9 cellular contexts compared by ENCODE assay signal in genomic region chr11:2301631-2302272, GRCh38. TPM values are rescaled to one million over a fixed set of nuclear protein-coding genes. Genes with fewer than 3 reads are reported as not detected.
DNase-seq lines count a peak whose midpoint lies in the region; ATAC-seq and TF ChIP-seq lines count a peak whose summit lies in the region.
"Had no signal": no experiment of that assay in that cellular context is flagged by ENCODE, and none has a peak within 500 bp of the region (broad histone marks: within the 10 kb centered on the region; RNA-seq: fewer than 3 reads in every experiment).

C11orf21 (minus strand) TSS chr11:2301918; CDS start chr11:2301808, 110 bp downstream.
TSPAN32 (plus strand) TSS chr11:2302013; CDS start chr11:2302150, 137 bp downstream.

- DNase-seq in WERI-Rb-1 (peak; percentile 5), esophagus muscularis mucosa (ENCODE audit: extremely low spot score) (peak; percentile 92), sigmoid colon (no peak), H7 (no peak)

- TF ChIP-seq CTCF in WERI-Rb-1 (IDR thresholded peaks at IDR 0.05; ENCODE audit: low read depth, low read length) (no peak), esophagus muscularis mucosa (IDR thresholded peaks at IDR 0.05) (no peak), sigmoid colon (IDR thresholded peaks at IDR 0.05) (no peak)

- 66% methylated on average over 15 of the region's 16 CpGs for WGBS in esophagus muscularis mucosa
- WGBS in sigmoid colon, 2 donors, result 34 to 49% methylated on average over 16 of the region's 16 CpGs

- peak within 1 kb of the TSS; percentile 81 to 100 (median 97) for H3K4me2 ChIP-seq in BLaER1 treated with 17β-estradiol and CSF1 and Interleukin-3, amounts not matched to agents 10 nM and 100 nM

- H3K27ac ChIP-seq in BLaER1 treated with 17β-estradiol and CSF1 and Interleukin-3, amounts not matched to agents 10 nM and 100 nM, result peak within 1 kb of the TSS; percentile 21 to 78 (median 64); a peak in 19 of 22 replicates
- H3K27ac ChIP-seq in WERI-Rb-1, result no peak within 1 kb of the TSS
- H3K27ac ChIP-seq in esophagus muscularis mucosa (replicated peaks in 1 of 4), result peak within 1 kb of the TSS in 1 of 4 donors; percentile 26
- peak within 1 kb of the TSS in 3 of 4 donors; percentile 91 to 94 (median 94) for H3K27ac ChIP-seq in sigmoid colon
- H3K27ac ChIP-seq: ovary had no signal

- ATAC-seq in HG03196 (IDR thresholded peaks at IDR 0.05; ENCODE audit: unreplicated experiment) (peak; percentile 59), esophagus mucosa (no peak), GM21515 (IDR thresholded peaks at IDR 0.05; ENCODE audit: unreplicated experiment) (no peak)

- peak within 1 kb of the TSS; percentile 32 to 76 (median 67); a peak in 21 of 22 replicates for H3K9ac ChIP-seq in BLaER1 treated with 17β-estradiol and CSF1 and Interleukin-3, amounts not matched to agents 10 nM and 100 nM

- intact Hi-C loops in esophagus muscularis mucosa (cut with DNase I), result loop anchor here (10.0 kb wide), 1 partner anchor 233 kb away; no protein-coding TSS in a partner anchor
- intact Hi-C loops in sigmoid colon (cut with DNase I), result loop anchor here (2.0 to 10.0 kb wide), 3 partner anchors 105 to 437 kb away; no protein-coding TSS in a partner anchor

- H3K27me3 ChIP-seq in BLaER1 treated with 17β-estradiol and CSF1 and Interleukin-3, amounts not matched to agents 10 nM and 100 nM, result peaks cover 0 to 11% (median 0%) of the 10 kb centered on the region in 11 experiments; a peak in 4 of 22 replicates
- H3K27me3 ChIP-seq in WERI-Rb-1 (ENCODE audit: insufficient read depth, low read depth, severe bottlenecking) (peaks cover 10% of the 10 kb centered on the region), esophagus muscularis mucosa (peaks cover 0 to 10% (median 0%) of the 10 kb centered on the region in 4 donors), sigmoid colon (no peaks in the 10 kb centered on the region), H7 (ENCODE audit: control insufficient read depth, insufficient read depth, low read length) (no peaks in the 10 kb centered on the region)
- H3K27me3 ChIP-seq: ovary had no signal

- H3K9me3 ChIP-seq in BLaER1 treated with 17β-estradiol and CSF1 and Interleukin-3, amounts not matched to agents 10 nM and 100 nM (replicated peaks in 1 of 11), result no peaks in the 10 kb centered on the region
- H3K9me3 ChIP-seq in WERI-Rb-1 (ENCODE audit: severe bottlenecking) (no peaks in the 10 kb centered on the region), esophagus muscularis mucosa (no peaks in the 10 kb centered on the region), sigmoid colon (no peaks in the 10 kb centered on the region)
- H3K9me3 ChIP-seq: ovary had no signal

- TF ChIP-seq EP300 in esophagus muscularis mucosa (IDR thresholded peaks at IDR 0.05), result no peak
- TF ChIP-seq EP300 in sigmoid colon (IDR thresholded peaks at IDR 0.05), result no peak

- H3K4me3 ChIP-seq in BLaER1 treated with 17β-estradiol and CSF1 and Interleukin-3, amounts not matched to agents 10 nM and 100 nM, result peak within 1 kb of the TSS in 9 of 10 experiments; percentile 2 to 74 (median 58); a peak in 16 of 20 replicates
- no peak within 1 kb of the TSS for H3K4me3 ChIP-seq in WERI-Rb-1 (ENCODE audit: low read depth, low read length)
- H3K4me3 ChIP-seq in esophagus muscularis mucosa, result peak within 1 kb of the TSS in 3 of 4 donors; percentile 7 to 28 (median 11)
- peak within 1 kb of the TSS in 3 of 4 donors; percentile 3 to 24 (median 24) for H3K4me3 ChIP-seq in sigmoid colon
- H3K4me3 ChIP-seq in H7 (ENCODE audit: insufficient read depth, low read depth, low read length), result no peak within 1 kb of the TSS
- H3K4me3 ChIP-seq: ovary had no signal

- TF ChIP-seq POLR2A in esophagus muscularis mucosa (IDR thresholded peaks at IDR 0.05; ENCODE audit: low read depth), result no peak
- no peak for TF ChIP-seq POLR2A in sigmoid colon (IDR thresholded peaks at IDR 0.05)

- H3K36me3 ChIP-seq in BLaER1 treated with 17β-estradiol and CSF1 and Interleukin-3, amounts not matched to agents 10 nM and 100 nM, result peaks cover 0 to 29% (median 0%) of the 10 kb centered on the region in 11 experiments; a peak in 9 of 22 replicates
- H3K36me3 ChIP-seq in WERI-Rb-1 (no peaks in the 10 kb centered on the region), esophagus muscularis mucosa (no peaks in the 10 kb centered on the region), sigmoid colon (no peaks in the 10 kb centered on the region), H7 (replicated peaks; ENCODE audit: control insufficient read depth, insufficient read depth, low read length) (no peaks in the 10 kb centered on the region)
- H3K36me3 ChIP-seq: ovary had no signal

- peaks cover 70 to 85% (median 76%) of the 10 kb centered on the region in 10 experiments for H3K4me1 ChIP-seq in BLaER1 treated with 17β-estradiol and CSF1 and Interleukin-3, amounts not matched to agents 10 nM and 100 nM
- H3K4me1 ChIP-seq in esophagus muscularis mucosa, result peaks cover 39 to 50% (median 43%) of the 10 kb centered on the region in 4 donors
- peaks cover 0 to 48% (median 41%) of the 10 kb centered on the region in 4 donors for H3K4me1 ChIP-seq in sigmoid colon

- H4K20me1 ChIP-seq in BLaER1 treated with 17β-estradiol and CSF1 and Interleukin-3, amounts not matched to agents 10 nM and 100 nM, result peaks cover 0 to 40% (median 5%) of the 10 kb centered on the region in 11 experiments; a peak in 11 of 22 replicates

RNA-seq across cellular contexts. Expression of gene C11orf21, which starts in this region (rescaled TPM):
- 1 to 10 TPM in 1 of 4 donors, under 1 TPM in 2, not detected in 1; 0.29 to 1.2 (median 0.83) TPM for total RNA-seq in esophagus muscularis mucosa
- under 1 TPM in 2 of 4 donors, not detected in 2; 0.68 to 0.71 TPM for total RNA-seq in sigmoid colon
- polyA plus RNA-seq in sigmoid colon, result 1 to 10 TPM in 1 of 3 donors, not detected in 2; 6.2 TPM
- 0.08 TPM for total RNA-seq in esophagus mucosa
- not detected in 2 replicates for total RNA-seq in H7 (2014; rRNA removed; shearing (Covaris generic))

RNA-seq across cellular contexts. Expression of gene TSPAN32, which starts in this region (rescaled TPM):
- total RNA-seq in esophagus muscularis mucosa, result 1 to 10 TPM in 2 of 4 donors, under 1 TPM in 1, not detected in 1; 0.52 to 3.5 (median 1.2) TPM
- total RNA-seq in sigmoid colon, result 1 to 10 TPM in 2 of 4 donors, under 1 TPM in 2; 0.81 to 5.3 (median 0.95) TPM
- 1 to 10 TPM in 1 of 3 donors, not detected in 2; 4.6 TPM for polyA plus RNA-seq in sigmoid colon
- not detected for total RNA-seq in esophagus mucosa
- total RNA-seq in H7 (2014; rRNA removed; shearing (Covaris generic)), result not detected in 2 replicates

Comparison
In these comparisons a context has a peak if more than half of its experiments do, and no peak if none do; other contexts are left out.
1. H3K4me3 ChIP-seq: peak in BLaER1 treated with 17β-estradiol and CSF1 and Interleukin-3, amounts not matched to agents 10 nM and 100 nM (9 of 10), esophagus muscularis mucosa (3 of 4) and sigmoid colon (3 of 4); none in WERI-Rb-1 (single experiment) and H7 (single experiment).
2. DNase-seq: peak in WERI-Rb-1 (single experiment) and esophagus muscularis mucosa (single experiment); none in sigmoid colon (single experiment) and H7 (single experiment).